In genomic region chr17:65345261-65346060, GRCh38 we compare ENCODE assay signal across 13 cellular contexts.
DNase-seq lines count a peak whose midpoint lies in the region; ATAC-seq and TF ChIP-seq lines count a peak whose summit lies in the region.
"Had no signal": no experiment of that assay in that cellular context is flagged by ENCODE, and none has a peak within 500 bp of the region (broad histone marks: within the 10 kb centered on the region; RNA-seq: fewer than 3 reads in every experiment).

No MANE protein-coding gene starts in this region.

- no peak overlapping the region for H3K27ac Mint-ChIP-seq in MCF 10A (ENCODE audit: low read depth, unreplicated experiment)
- H3K27ac Mint-ChIP-seq in activated naive CD8-positive, alpha-beta T cell treated with anti-CD3 and anti-CD28 coated beads for 36 hours = peak overlapping the region; percentile 86
- peak overlapping the region; percentile 60 to 99 (median 94) for H3K27ac Mint-ChIP-seq in naive thymus-derived CD8-positive, alpha-beta T cell

- dilution Hi-C loops in mammary epithelial cell (cut with HindIII; ENCODE audit: low sequenced_read_pairs) = no loop called here

- H3K4me1 Mint-ChIP-seq in MCF 10A (ENCODE audit: insufficient read depth, unreplicated experiment) = no peaks in the 10 kb centered on the region
- H3K4me1 Mint-ChIP-seq in activated naive CD8-positive, alpha-beta T cell treated with anti-CD3 and anti-CD28 coated beads for 36 hours = peaks cover 13% of the 10 kb centered on the region
- peaks cover 12 to 23% (median 13%) of the 10 kb centered on the region in 4 donors for H3K4me1 Mint-ChIP-seq in naive thymus-derived CD8-positive, alpha-beta T cell

- H2AFZ ChIP-seq in mammary epithelial cell (ENCODE audit: low read depth, low read length) = no peak overlapping the region

- TF ChIP-seq POLR2A in stomach (IDR thresholded peaks at IDR 0.05) = no peak

- TF ChIP-seq CTCF in MCF 10A (IDR thresholded peaks at IDR 0.05; ENCODE audit: unreplicated experiment) (no peak), mammary epithelial cell (conservative IDR thresholded peaks at IDR 0.05 in 1 of 2, IDR thresholded peaks at IDR 0.05 in 1 of 2; ENCODE audit: extremely low read depth in 1 of 2, insufficient read depth in 1 of 2, low read depth in 1 of 2, low read length in 2 of 2) (no peak), stomach (IDR thresholded peaks at IDR 0.05) (no peak)

- H3K4me1 ChIP-seq in mammary epithelial cell (ENCODE audit: insufficient read depth, low read length) (no peaks in the 10 kb centered on the region), thymus (ENCODE audit: control insufficient read depth, insufficient read depth, low read length) (no peaks in the 10 kb centered on the region), stomach (no peaks in the 10 kb centered on the region)
- H3K4me1 ChIP-seq: transverse colon had no signal

- H3K4me3 ChIP-seq in mammary epithelial cell (replicated peaks in 1 of 3; ENCODE audit: insufficient read depth in 1 of 3, low read depth in 2 of 3, low read length in 3 of 3) (no peak overlapping the region), thymus (ENCODE audit: low read length) (no peak overlapping the region), stomach (no peak overlapping the region)
- H3K4me3 ChIP-seq: transverse colon had no signal

- POLR2A ChIA-PET in MCF 10A (lab: Yijun Ruan, JAX) = no interaction called here
- POLR2A ChIA-PET in naive thymus-derived CD8-positive, alpha-beta T cell (lab: Charles Lee) = interaction anchor here (0.6 to 1.5 kb wide), 5 partner anchors 25 to 846 kb away, joined by 3 to 4 read pairs (median 4); no protein-coding TSS in a partner anchor

- CTCF ChIA-PET in MCF 10A (lab: Yijun Ruan, JAX) (interaction anchor here (0.6 to 0.7 kb wide), 2 partner anchors 40 to 50 kb away, joined by 4 to 6 read pairs; no protein-coding TSS in a partner anchor), mammary epithelial cell (lab: Charles Lee; ENCODE audit: low non-redundant PET) (no interaction called here)

- BruUV-seq in MCF 10A (replicated peaks; lab: Mats Ljungman, UMichigan) = no TSS peak
- BruUV-seq in mammary epithelial cell (replicated peaks; lab: Mats Ljungman, UMichigan) = no TSS peak

- ATAC-seq in naive thymus-derived CD8-positive, alpha-beta T cell = peak; percentile 89
- no peak for ATAC-seq in GM21786 (IDR thresholded peaks at IDR 0.05; ENCODE audit: unreplicated experiment)

- H4K20me1 ChIP-seq in mammary epithelial cell (ENCODE audit: insufficient read depth, low read length) = no peaks in the 10 kb centered on the region

- H3K36me3 ChIP-seq in mammary epithelial cell (ENCODE audit: insufficient read depth, low read length) (no peaks in the 10 kb centered on the region), thymus (ENCODE audit: control insufficient read depth, insufficient read depth) (no peaks in the 10 kb centered on the region), stomach (no peaks in the 10 kb centered on the region)
- H3K36me3 ChIP-seq: transverse colon had no signal

- no peak for TF ChIP-seq EP300 in stomach (IDR thresholded peaks at IDR 0.05)

- intact Hi-C loops in MCF 10A (cut with micrococcal nuclease) (no loop called here), mammary epithelial cell (cut with micrococcal nuclease) (no loop called here), stomach (cut with DNase I; ENCODE audit: low total_unique reads) (no loop called here)

- H3K9ac ChIP-seq in mammary epithelial cell (ENCODE audit: insufficient read depth, low read length) = no peak overlapping the region

- H3K27ac ChIP-seq in mammary epithelial cell (ENCODE audit: insufficient read depth, low read depth, low read length) (no peak overlapping the region), thymus (ENCODE audit: low read depth) (peak overlapping the region; percentile 74), stomach (no peak overlapping the region)
- H3K27ac ChIP-seq: transverse colon had no signal

- H3K27me3 ChIP-seq in mammary epithelial cell (ENCODE audit: insufficient read depth, low read length) (no peaks in the 10 kb centered on the region), thymus (ENCODE audit: control insufficient read depth, insufficient read depth) (peaks cover 2% of the 10 kb centered on the region), stomach (no peaks in the 10 kb centered on the region)
- H3K27me3 ChIP-seq: transverse colon had no signal

- 80% methylated on average over 12 of the region's 15 CpGs for WGBS in mammary epithelial cell (ENCODE audit: low coverage, missing lambda C conversion rate)
- WGBS in thymus = 73% methylated on average over 15 of the region's 15 CpGs
- WGBS in stomach, 5 donors = 79 to 83% (median 82%) methylated on average over 15 of the region's 15 CpGs

- H3K9me3 ChIP-seq in mammary epithelial cell (replicated peaks; ENCODE audit: insufficient read depth, low read length) (no peaks in the 10 kb centered on the region), thymus (ENCODE audit: control insufficient read depth) (no peaks in the 10 kb centered on the region), stomach (peaks cover 0 to 10% (median 7%) of the 10 kb centered on the region in 4 donors)

- DNase-seq in MCF 10A (ENCODE audit: unreplicated experiment) (peak; percentile 4), mammary epithelial cell (no peak), stomach (no peak), NAMALWA (ENCODE audit: low spot score) (no peak)
- DNase-seq in activated naive CD8-positive, alpha-beta T cell treated with anti-CD3 and anti-CD28 coated beads for 36 hours = peak; percentile 52
- peak in 7 of 10 donors; percentile 2 to 48 (median 22) for DNase-seq in naive thymus-derived CD8-positive, alpha-beta T cell
- DNase-seq: activated gamma-delta T cell, left colon, NCI-H345, occipital lobe, transverse colon had no signal

- H3K9me3 Mint-ChIP-seq in MCF 10A (ENCODE audit: unreplicated experiment) = peaks cover 16% of the 10 kb centered on the region
- peaks cover 11% of the 10 kb centered on the region for H3K9me3 Mint-ChIP-seq in activated naive CD8-positive, alpha-beta T cell treated with anti-CD3 and anti-CD28 coated beads for 36 hours
- peaks cover 0 to 14% (median 6%) of the 10 kb centered on the region in 9 donors for H3K9me3 Mint-ChIP-seq in naive thymus-derived CD8-positive, alpha-beta T cell

- no peak overlapping the region for H3K4me2 ChIP-seq in mammary epithelial cell (ENCODE audit: insufficient read depth, low read depth, low read length)

- H3K36me3 Mint-ChIP-seq in MCF 10A (ENCODE audit: insufficient read depth, unreplicated experiment) = no peaks in the 10 kb centered on the region
- peaks cover 5% of the 10 kb centered on the region for H3K36me3 Mint-ChIP-seq in activated naive CD8-positive, alpha-beta T cell treated with anti-CD3 and anti-CD28 coated beads for 36 hours
- H3K36me3 Mint-ChIP-seq in naive thymus-derived CD8-positive, alpha-beta T cell = peaks cover 0 to 12% (median 8%) of the 10 kb centered on the region in 3 donors

- no peaks in the 10 kb centered on the region for H3K27me3 Mint-ChIP-seq in MCF 10A (ENCODE audit: insufficient read depth, unreplicated experiment)
- H3K27me3 Mint-ChIP-seq in activated naive CD8-positive, alpha-beta T cell treated with anti-CD3 and anti-CD28 coated beads for 36 hours = peaks cover 1% of the 10 kb centered on the region
- H3K27me3 Mint-ChIP-seq in naive thymus-derived CD8-positive, alpha-beta T cell = peaks cover 0 to 14% (median 3%) of the 10 kb centered on the region in 5 donors

- H3K79me2 ChIP-seq in mammary epithelial cell (ENCODE audit: insufficient read depth, low read length) = no peaks in the 10 kb centered on the region

- in situ Hi-C loops in mammary epithelial cell (cut with MboI; ENCODE audit: low sequenced_read_pairs in 2 of 2) = no loop called here

- no peak overlapping the region for H3K4me3 Mint-ChIP-seq in MCF 10A (ENCODE audit: unreplicated experiment)
- peak overlapping the region; percentile 46 for H3K4me3 Mint-ChIP-seq in activated naive CD8-positive, alpha-beta T cell treated with anti-CD3 and anti-CD28 coated beads for 36 hours
- peak overlapping the region in 9 of 10 donors; percentile 15 to 81 (median 64) for H3K4me3 Mint-ChIP-seq in naive thymus-derived CD8-positive, alpha-beta T cell

Comparison
In these comparisons a context has a peak if more than half of its experiments do, and no peak if none do; other contexts are left out.
1. DNase-seq: peak in MCF 10A (single experiment), activated naive CD8-positive, alpha-beta T cell treated with anti-CD3 and anti-CD28 coated beads for 36 hours (single experiment) and naive thymus-derived CD8-positive, alpha-beta T cell (7 of 10); none in mammary epithelial cell (single experiment), stomach (single experiment) and NAMALWA (single experiment).